9 cellular contexts compared by ENCODE assay signal in the genomic region with DNA sequence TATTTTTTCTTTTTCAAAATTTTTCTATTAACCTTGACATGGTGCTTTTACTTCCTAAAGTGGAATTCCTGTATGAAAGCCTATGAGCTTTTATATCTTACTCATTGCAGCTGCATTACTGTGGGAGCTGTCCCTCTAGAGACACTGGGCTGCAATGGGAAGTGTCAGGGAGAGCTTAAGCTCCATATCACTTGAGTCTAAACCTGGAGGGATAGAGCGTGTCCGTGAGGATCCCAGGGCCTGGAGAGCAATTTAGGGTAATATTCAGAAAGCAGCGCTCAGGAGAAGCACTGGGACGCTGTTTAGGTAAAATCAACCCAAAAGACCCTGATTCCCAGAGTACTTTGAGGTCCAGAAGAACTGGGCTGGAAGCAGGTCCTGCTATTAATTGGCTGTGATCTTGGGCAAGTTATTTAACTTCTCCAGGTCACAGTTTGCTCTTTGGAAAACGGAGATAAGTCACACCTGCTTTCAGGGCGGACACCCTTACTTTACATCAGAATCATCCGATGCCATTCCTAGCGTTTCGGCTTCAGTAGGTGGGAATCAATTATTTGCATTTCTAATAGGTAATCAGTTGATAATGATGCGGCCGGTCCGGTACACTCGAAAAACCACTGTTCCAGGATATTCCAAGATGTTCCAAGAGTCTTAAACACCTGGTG. TPM values are rescaled to one million over a fixed set of nuclear protein-coding genes. Genes with fewer than 3 reads are reported as not detected.
DNase-seq lines count a peak whose midpoint lies in the region; ATAC-seq, FAIRE-seq and TF ChIP-seq lines count a peak whose summit lies in the region.
"Had no signal": no experiment of that assay in that cellular context is flagged by ENCODE, and none has a peak within 500 bp of the region (broad histone marks: within the 10 kb centered on the region; RNA-seq: fewer than 3 reads in every experiment).

No MANE protein-coding gene starts in this region.

- intact Hi-C loops in pancreas (cut with DNase I): no loop called here

- 21 to 24% methylated on average over 13 of the region's 13 CpGs for WGBS in pancreas, 2 donors

- no peaks in the 10 kb centered on the region for H3K36me3 ChIP-seq in endocrine pancreas (ENCODE audit: control insufficient read depth, insufficient read depth, low read length)
- H3K36me3 ChIP-seq in pancreas: no peaks in the 10 kb centered on the region

- DNase-seq in DMS53 treated with DMSO at 0.1 percent for 48 hours (lab: John Stamatoyannopoulos, UW; ENCODE audit: unreplicated experiment): peak; percentile 29
- peak; percentile 21 for DNase-seq in NCI-H69 (lab: John Stamatoyannopoulos, UW)
- no peak for DNase-seq in pancreas
- DNase-seq in activated CD8-positive, alpha-beta memory T cell treated with anti-CD3 and anti-CD28 coated beads, Interleukin-2, amount 50 U/mL, for 4 hours: no peak
- DNase-seq in NCI-H2171 treated with DMSO at 0.1 percent for 48 hours (lab: John Stamatoyannopoulos, UW): no peak

- no peak for TF ChIP-seq CTCF in pancreas (IDR thresholded peaks at IDR 0.05)

- ATAC-seq in pancreas (no peak), HG02970 (IDR thresholded peaks at IDR 0.05; ENCODE audit: low FRiP score, unreplicated experiment) (no peak)
- ATAC-seq in activated CD4-positive, CD25-positive, alpha-beta regulatory T cell treated with anti-CD3 and anti-CD28 coated beads, Interleukin-2, amount 50 U/mL, for 24 hours: no peak

- H3K27me3 ChIP-seq in endocrine pancreas (ENCODE audit: control insufficient read depth, insufficient read depth, low read length) (no peaks in the 10 kb centered on the region), pancreas (no peaks in the 10 kb centered on the region)

- H3K9me3 ChIP-seq in endocrine pancreas (ENCODE audit: control insufficient read depth, low read length) (no peaks in the 10 kb centered on the region), pancreas (no peaks in the 10 kb centered on the region)

- H3K27ac ChIP-seq in pancreas: peak overlapping the region in 1 of 4 donors; percentile 79

- H3K4me3 ChIP-seq in endocrine pancreas (ENCODE audit: control insufficient read depth, insufficient read depth, low read length): peak overlapping the region; percentile 63
- peak overlapping the region; percentile 78 to 96 (median 91) for H3K4me3 ChIP-seq in pancreas

- peak overlapping the region; percentile 54 for H3K9ac ChIP-seq in endocrine pancreas (ENCODE audit: control insufficient read depth, insufficient read depth, low read length)

- H3K4me1 ChIP-seq in endocrine pancreas (ENCODE audit: control insufficient read depth, insufficient read depth, low read length) (no peaks in the 10 kb centered on the region), pancreas (peaks cover 0 to 8% (median 0%) of the 10 kb centered on the region in 3 donors)

- FAIRE-seq in pancreas (lab: Jason Lieb, UNC): no peak

RNA-seq across cellular contexts. Expression of a gene that starts 0.6 kb away (rescaled TPM):
- 100 to 1,000 TPM; 112 to 167 (median 124) TPM for total RNA-seq in pancreas
- 100 to 1,000 TPM; 160 to 168 TPM for polyA plus RNA-seq in pancreas

RNA-seq across cellular contexts. Expression of a gene that starts 11.8 kb away (rescaled TPM):
- not detected for total RNA-seq in pancreas
- not detected for polyA plus RNA-seq in pancreas
- total RNA-seq: subcutaneous adipose tissue had no signal

Comparison
In these comparisons a context has a peak if more than half of its experiments do, and no peak if none do; other contexts are left out.
1. DNase-seq: peak in DMS53 treated with DMSO at 0.1 percent for 48 hours (single experiment) and NCI-H69 (single experiment); none in pancreas (0 of 6), activated CD8-positive, alpha-beta memory T cell treated with anti-CD3 and anti-CD28 coated beads, Interleukin-2, amount 50 U/mL, for 4 hours (single experiment) and NCI-H2171 treated with DMSO at 0.1 percent for 48 hours (single experiment).